In the genomic region with DNA sequence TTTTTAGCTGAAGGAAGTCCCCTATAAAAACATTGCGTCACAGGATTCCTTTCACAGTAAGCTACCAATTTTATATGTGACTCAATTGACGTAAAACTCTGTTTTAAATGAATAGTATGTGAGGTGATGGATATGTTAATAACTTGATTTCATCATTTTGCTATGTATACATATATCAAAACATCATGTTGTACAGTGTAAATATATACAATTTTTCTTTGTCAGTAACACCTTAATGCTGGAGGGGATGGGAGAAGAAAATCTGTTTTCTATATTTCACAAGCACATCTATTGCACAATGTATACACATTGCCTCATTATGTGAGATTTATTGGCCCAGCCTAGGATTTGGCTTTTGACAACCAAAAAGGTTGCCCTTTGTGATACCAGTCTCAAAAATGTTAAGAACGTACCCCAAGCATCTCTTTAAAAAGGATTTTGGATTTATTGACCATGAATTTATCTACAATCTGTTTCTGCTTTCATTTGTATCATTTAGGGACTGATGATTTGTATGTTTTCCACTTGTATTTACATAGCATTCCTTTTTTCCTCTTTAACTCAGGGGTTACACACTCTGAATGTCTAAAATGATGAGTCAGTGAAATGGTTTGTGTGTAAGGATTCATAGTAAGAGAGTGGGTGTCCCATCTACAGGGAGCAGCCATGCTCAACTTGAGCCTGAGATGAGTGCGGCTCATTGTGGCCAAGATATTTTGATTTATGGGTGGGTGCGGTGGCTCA, we compare ENCODE assay signal across 10 cellular contexts.
DNase-seq lines count a peak whose midpoint lies in the region; ATAC-seq and TF ChIP-seq lines count a peak whose summit lies in the region.
"Had no signal": no experiment of that assay in that cellular context is flagged by ENCODE, and none has a peak within 500 bp of the region (broad histone marks: within the 10 kb centered on the region; RNA-seq: fewer than 3 reads in every experiment).

No MANE protein-coding gene starts in this region.

- BruUV-seq in MCF 10A (replicated peaks; lab: Mats Ljungman, UMichigan): no TSS peak

- H3K27ac ChIP-seq in breast epithelium (peak overlapping the region in 1 of 2 donors; percentile 54), upper lobe of left lung (peak overlapping the region; percentile 15 to 45 (median 30))

- intact Hi-C loops in MCF 10A (cut with micrococcal nuclease): loop anchor here (5.0 kb wide), 1 partner anchor 60 kb away; no protein-coding TSS in a partner anchor
- intact Hi-C loops in breast epithelium (cut with DNase I; ENCODE audit: low total_unique reads): loop anchor here (10.0 kb wide), 1 partner anchor 58 kb away; no protein-coding TSS in a partner anchor

- H3K4me3 Mint-ChIP-seq in MCF 10A (ENCODE audit: unreplicated experiment) (no peak overlapping the region), T-cell (peak overlapping the region in 1 of 3 donors; percentile 7)

- H3K4me3 ChIP-seq in breast epithelium: no peak overlapping the region
- H3K4me3 ChIP-seq in fibroblast of mammary gland (ENCODE audit: control insufficient read depth, low read depth, low read length): no peak overlapping the region
- H3K4me3 ChIP-seq in upper lobe of left lung: no peak overlapping the region
- no peak overlapping the region for H3K4me3 ChIP-seq in H7 (ENCODE audit: insufficient read depth, low read depth, low read length)

- POLR2A ChIA-PET in MCF 10A (lab: Yijun Ruan, JAX) (interaction anchor here (0.9 to 1.8 kb wide), 3 partner anchors 31 to 277 kb away, joined by 3 to 8 read pairs (median 3); no protein-coding TSS in a partner anchor), T-cell (lab: Charles Lee) (no interaction called here)

- peak; percentile 85 for DNase-seq in MCF 10A (ENCODE audit: unreplicated experiment)
- no peak for DNase-seq in breast epithelium (ENCODE audit: low spot score in 2 of 2)
- no peak for DNase-seq in T-cell
- peak; percentile 91 for DNase-seq in fibroblast of mammary gland (ENCODE audit: low read depth)
- DNase-seq in upper lobe of left lung: no peak
- DNase-seq in H7: no peak
- no peak for DNase-seq in NCI-H524 (lab: John Stamatoyannopoulos, UW)
- DNase-seq: erythroblast, NCI-H2107 had no signal

- no peaks in the 10 kb centered on the region for H3K9me3 ChIP-seq in breast epithelium
- H3K9me3 ChIP-seq in upper lobe of left lung: no peaks in the 10 kb centered on the region

- H3K27ac Mint-ChIP-seq in MCF 10A (ENCODE audit: low read depth, unreplicated experiment): peak overlapping the region; percentile 57
- peak overlapping the region; percentile 100 for H3K27ac Mint-ChIP-seq in T-cell

- H3K36me3 Mint-ChIP-seq in MCF 10A (ENCODE audit: insufficient read depth, unreplicated experiment): peaks cover 20% of the 10 kb centered on the region
- H3K36me3 Mint-ChIP-seq in T-cell: peaks cover 26% of the 10 kb centered on the region

- 65 to 75% methylated on average over 5 of the region's 5 CpGs for WGBS in upper lobe of left lung, 2 donors

- H3K27me3 Mint-ChIP-seq in MCF 10A (ENCODE audit: insufficient read depth, unreplicated experiment) (no peaks in the 10 kb centered on the region), T-cell (no peaks in the 10 kb centered on the region)

- H3K9me3 Mint-ChIP-seq in MCF 10A (ENCODE audit: unreplicated experiment): no peaks in the 10 kb centered on the region
- H3K9me3 Mint-ChIP-seq in T-cell: no peaks in the 10 kb centered on the region

- CTCF ChIA-PET in MCF 10A (lab: Yijun Ruan, JAX): interaction anchor here (0.6 kb wide), 1 partner anchor 726 kb away, joined by 3 read pairs; no protein-coding TSS in a partner anchor
- CTCF ChIA-PET in T-cell (lab: Charles Lee): no interaction called here

- ATAC-seq in T-cell (replicated peaks in 1 of 4) (no peak), upper lobe of left lung (ENCODE audit: low FRiP score in 2 of 2) (no peak), GM19463 (IDR thresholded peaks at IDR 0.05; ENCODE audit: unreplicated experiment) (no peak)

- TF ChIP-seq CTCF in MCF 10A (IDR thresholded peaks at IDR 0.05; ENCODE audit: unreplicated experiment) (no peak), breast epithelium (IDR thresholded peaks at IDR 0.05) (no peak), fibroblast of mammary gland (conservative IDR thresholded peaks at IDR 0.05; ENCODE audit: control insufficient read depth, insufficient read depth, low read depth, low read length) (no peak), upper lobe of left lung (IDR thresholded peaks at IDR 0.05) (no peak)

- peak in 1 of 4 donors; percentile 60 for TF ChIP-seq EP300 in upper lobe of left lung (IDR thresholded peaks at IDR 0.05)

- H3K36me3 ChIP-seq in breast epithelium (no peaks in the 10 kb centered on the region), upper lobe of left lung (no peaks in the 10 kb centered on the region), H7 (replicated peaks; ENCODE audit: control insufficient read depth, insufficient read depth, low read length) (no peaks in the 10 kb centered on the region)

- H3K27me3 ChIP-seq in breast epithelium: no peaks in the 10 kb centered on the region
- no peaks in the 10 kb centered on the region for H3K27me3 ChIP-seq in upper lobe of left lung
- H3K27me3 ChIP-seq in H7 (ENCODE audit: control insufficient read depth, insufficient read depth, low read length): no peaks in the 10 kb centered on the region

- no peak for TF ChIP-seq POLR2A in breast epithelium (IDR thresholded peaks at IDR 0.05)
- no peak for TF ChIP-seq POLR2A in upper lobe of left lung (IDR thresholded peaks at IDR 0.05)

- H3K4me1 ChIP-seq in breast epithelium: no peaks in the 10 kb centered on the region
- peaks cover 49 to 56% (median 54%) of the 10 kb centered on the region in 4 donors for H3K4me1 ChIP-seq in upper lobe of left lung

- H3K4me1 Mint-ChIP-seq in MCF 10A (ENCODE audit: insufficient read depth, unreplicated experiment): peaks cover 12% of the 10 kb centered on the region
- peaks cover 70 to 80% (median 70%) of the 10 kb centered on the region in 3 donors for H3K4me1 Mint-ChIP-seq in T-cell

Comparison
In these comparisons a context has a peak if more than half of its experiments do, and no peak if none do; other contexts are left out.
1. DNase-seq: peak in MCF 10A (single experiment) and fibroblast of mammary gland (single experiment); none in breast epithelium (0 of 2), T-cell (0 of 34), upper lobe of left lung (0 of 2), H7 (single experiment) and NCI-H524 (0 of 2).